ENCODE assay signal across 12 cellular contexts in genomic region chr3:12992629-12993021, GRCh38.
DNase-seq lines count a peak whose midpoint lies in the region; ATAC-seq and TF ChIP-seq lines count a peak whose summit lies in the region.
"Had no signal": no experiment of that assay in that cellular context is flagged by ENCODE, and none has a peak within 500 bp of the region (broad histone marks: within the 10 kb centered on the region; RNA-seq: fewer than 3 reads in every experiment).

No MANE protein-coding gene starts in this region.

- H3K79me2 ChIP-seq in smooth muscle cell (ENCODE audit: low read depth), result peaks cover 12% of the 10 kb centered on the region

- peak overlapping the region; percentile 70 for H3K4me3 ChIP-seq in iPS-20b (ENCODE audit: low read length)
- no peak overlapping the region for H3K4me3 ChIP-seq in smooth muscle cell

- H3K9me3 Mint-ChIP-seq in activated T-helper 2 cell treated with anti-CD3 and anti-CD28 coated beads, Interferon-gamma antibody, Interleukin-2, Interleukin-4, amounts not matched to agents 10 μg/mL and 5 μg/mL and 100 μg/mL, durations not matched to agents 14 hours and 24 hours and 36 hours, result no peaks in the 10 kb centered on the region

- H4K20me1 ChIP-seq in smooth muscle cell (ENCODE audit: low read depth), result peaks cover 37% of the 10 kb centered on the region

- H3K9me3 ChIP-seq in iPS-20b (ENCODE audit: insufficient read depth, low read depth, low read length) (peaks cover 3% of the 10 kb centered on the region; the same call in 1 of the 2 replicates), smooth muscle cell (replicated peaks; ENCODE audit: low read depth) (no peaks in the 10 kb centered on the region)
- H3K9me3 ChIP-seq: ovary had no signal

- H3F3A ChIP-seq in smooth muscle cell (ENCODE audit: low read depth), result peaks cover 23% of the 10 kb centered on the region

- H3K9ac ChIP-seq in iPS-20b (ENCODE audit: low read depth, low read length), result no peak overlapping the region
- H3K9ac ChIP-seq in smooth muscle cell (ENCODE audit: low read depth), result no peak overlapping the region

- H3K4me1 Mint-ChIP-seq in activated T-helper 2 cell treated with anti-CD3 and anti-CD28 coated beads, Interferon-gamma antibody, Interleukin-2, Interleukin-4, amounts not matched to agents 10 μg/mL and 5 μg/mL and 100 μg/mL, durations not matched to agents 14 hours and 24 hours and 36 hours (ENCODE audit: low read depth), result peaks cover 12% of the 10 kb centered on the region

- DNase-seq in DMS53 (lab: John Stamatoyannopoulos, UW) (peak; percentile 5), DMS53 treated with DMSO at 0.1 percent for 48 hours (lab: John Stamatoyannopoulos, UW; ENCODE audit: unreplicated experiment) (no peak), smooth muscle cell (lab: John Stamatoyannopoulos, UW; ENCODE audit: unreplicated experiment) (no peak), amygdala (lab: John Stamatoyannopoulos, UW) (no peak)
- no peak for DNase-seq in activated T-helper 2 cell treated with anti-CD3 and anti-CD28 coated beads, Interferon-gamma antibody, Interleukin-2, Interleukin-4, amounts not matched to agents 10 μg/mL and 5 μg/mL and 100 μg/mL, durations not matched to agents 14 hours and 24 hours and 36 hours (ENCODE audit: low spot score)
- no peak for DNase-seq in activated CD4-positive, CD25-positive, alpha-beta regulatory T cell (lab: John Stamatoyannopoulos, UW)
- DNase-seq: GDM1, RPMI8226 had no signal

- H3K27me3 Mint-ChIP-seq in activated T-helper 2 cell treated with anti-CD3 and anti-CD28 coated beads, Interferon-gamma antibody, Interleukin-2, Interleukin-4, amounts not matched to agents 10 μg/mL and 5 μg/mL and 100 μg/mL, durations not matched to agents 14 hours and 24 hours and 36 hours (ENCODE audit: low read depth), result no peaks in the 10 kb centered on the region

- WGBS in smooth muscle cell (ENCODE audit: low lambda C conversion rate), result 48% methylated on average over 4 of the region's 4 CpGs

- H3K27ac ChIP-seq in iPS-20b (ENCODE audit: low read length) (no peak overlapping the region), smooth muscle cell (ENCODE audit: low read depth) (no peak overlapping the region)
- H3K27ac ChIP-seq: 22Rv1, ovary had no signal

- intact Hi-C loops in activated T-helper 2 cell treated with anti-CD3 and anti-CD28 coated beads, Interferon-gamma antibody, Interleukin-2, Interleukin-4, amounts not matched to agents 10 μg/mL and 5 μg/mL and 100 μg/mL, durations not matched to agents 14 hours and 24 hours and 36 hours (cut with micrococcal nuclease), result no loop called here

- H3K4me2 ChIP-seq in smooth muscle cell, result peak overlapping the region; percentile 93

- H3K4me1 ChIP-seq in iPS-20b (ENCODE audit: insufficient read depth, low read length) (peaks cover 2% of the 10 kb centered on the region; the same call in 1 of the 2 replicates), smooth muscle cell (ENCODE audit: low read depth) (peaks cover 17% of the 10 kb centered on the region)

- H3K27ac Mint-ChIP-seq in activated T-helper 2 cell treated with anti-CD3 and anti-CD28 coated beads, Interferon-gamma antibody, Interleukin-2, Interleukin-4, amounts not matched to agents 10 μg/mL and 5 μg/mL and 100 μg/mL, durations not matched to agents 14 hours and 24 hours and 36 hours, result no peak overlapping the region

- H3K4me3 Mint-ChIP-seq in activated T-helper 2 cell treated with anti-CD3 and anti-CD28 coated beads, Interferon-gamma antibody, Interleukin-2, Interleukin-4, amounts not matched to agents 10 μg/mL and 5 μg/mL and 100 μg/mL, durations not matched to agents 14 hours and 24 hours and 36 hours (ENCODE audit: low read depth), result peak overlapping the region; percentile 60

- no peaks in the 10 kb centered on the region for H3K36me3 ChIP-seq in iPS-20b (ENCODE audit: insufficient read depth, low read depth, low read length)
- H3K36me3 ChIP-seq in smooth muscle cell (ENCODE audit: low read depth), result no peaks in the 10 kb centered on the region
- H3K36me3 ChIP-seq: ovary had no signal

- H2AFZ ChIP-seq in smooth muscle cell (ENCODE audit: low read depth), result no peak overlapping the region

- no peak for TF ChIP-seq CTCF in smooth muscle cell (IDR thresholded peaks at IDR 0.05; ENCODE audit: borderline replicate concordance, insufficient read depth, poor library complexity, severe bottlenecking)

- H3K27me3 ChIP-seq in iPS-20b (ENCODE audit: insufficient read depth, low read length) (peaks cover 29% of the 10 kb centered on the region), smooth muscle cell (ENCODE audit: low read depth) (no peaks in the 10 kb centered on the region)
- H3K27me3 ChIP-seq: ovary had no signal

- ATAC-seq in GM19023 (IDR thresholded peaks at IDR 0.05; ENCODE audit: unreplicated experiment), result no peak

- peaks cover 19% of the 10 kb centered on the region for H3K36me3 Mint-ChIP-seq in activated T-helper 2 cell treated with anti-CD3 and anti-CD28 coated beads, Interferon-gamma antibody, Interleukin-2, Interleukin-4, amounts not matched to agents 10 μg/mL and 5 μg/mL and 100 μg/mL, durations not matched to agents 14 hours and 24 hours and 36 hours (ENCODE audit: low read depth)
